Comparison of ENCODE assay signal across 18 cellular contexts in genomic region chr4:91936301-91936700, GRCh38.
DNase-seq lines count a peak whose midpoint lies in the region; ATAC-seq and TF ChIP-seq lines count a peak whose summit lies in the region.
"Had no signal": no experiment of that assay in that cellular context is flagged by ENCODE, and none has a peak within 500 bp of the region (broad histone marks: within the 10 kb centered on the region; RNA-seq: fewer than 3 reads in every experiment).

No MANE protein-coding gene starts in this region.

- no peaks in the 10 kb centered on the region for H3K27me3 Mint-ChIP-seq in natural killer cell (ENCODE audit: low read depth in 2 of 2)
- H3K27me3 Mint-ChIP-seq: activated CD4-positive, alpha-beta T cell treated with anti-CD3 and anti-CD28 coated beads for 36 hours; activated naive CD8-positive, alpha-beta T cell; T-helper 17 cell had no signal

- CTCF ChIA-PET in A673 (lab: Charles Lee), result no interaction called here

- peaks cover 7% of the 10 kb centered on the region for H3K36me3 Mint-ChIP-seq in natural killer cell
- H3K36me3 Mint-ChIP-seq: activated naive CD8-positive, alpha-beta T cell had no signal

- H3K36me3 ChIP-seq in A673 (ENCODE audit: insufficient read depth, low read length, poor library complexity, severe bottlenecking) (no peaks in the 10 kb centered on the region), HUES6 (ENCODE audit: control insufficient read depth, insufficient read depth, low read length) (no peaks in the 10 kb centered on the region), vagina (no peaks in the 10 kb centered on the region), upper lobe of right lung (no peaks in the 10 kb centered on the region)

- no peak overlapping the region for H3K27ac ChIP-seq in A673 (ENCODE audit: low read depth, low read length, poor library complexity, severe bottlenecking)
- H3K27ac ChIP-seq in HUES6 (ENCODE audit: low read depth, low read length), result no peak overlapping the region
- no peak overlapping the region for H3K27ac ChIP-seq in vagina
- H3K27ac ChIP-seq in upper lobe of right lung, result no peak overlapping the region
- H3K27ac ChIP-seq: HL-60 had no signal

- TF ChIP-seq POLR2A in vagina (IDR thresholded peaks at IDR 0.05), result no peak

- H3K9me3 ChIP-seq in A673 (ENCODE audit: low read depth, low read length, poor library complexity, severe bottlenecking), result no peaks in the 10 kb centered on the region
- no peaks in the 10 kb centered on the region; the same call in 1 of the 2 replicates for H3K9me3 ChIP-seq in HUES6 (ENCODE audit: control insufficient read depth, insufficient read depth, low read depth, low read length)
- no peaks in the 10 kb centered on the region for H3K9me3 ChIP-seq in vagina
- H3K9me3 ChIP-seq in upper lobe of right lung, result no peaks in the 10 kb centered on the region

- TF ChIP-seq CTCF in A673 (conservative IDR thresholded peaks at IDR 0.05; ENCODE audit: low read depth, low read length), result no peak
- TF ChIP-seq CTCF in fibroblast of the aortic adventitia (IDR thresholded peaks at IDR 0.05; ENCODE audit: insufficient read depth, low read length), result no peak
- TF ChIP-seq CTCF in natural killer cell (IDR thresholded peaks at IDR 0.05), result no peak
- no peak for TF ChIP-seq CTCF in vagina (IDR thresholded peaks at IDR 0.05)
- no peak for TF ChIP-seq CTCF in upper lobe of right lung (IDR thresholded peaks at IDR 0.05)

- H3K4me1 ChIP-seq in A673 (ENCODE audit: insufficient read depth, low read length, poor library complexity, severe bottlenecking) (no peaks in the 10 kb centered on the region), HUES6 (ENCODE audit: control insufficient read depth, insufficient read depth, low read length) (peaks cover 21% of the 10 kb centered on the region; the same call in 1 of the 2 replicates), vagina (no peaks in the 10 kb centered on the region), upper lobe of right lung (no peaks in the 10 kb centered on the region)

- no peaks in the 10 kb centered on the region for H3K4me1 Mint-ChIP-seq in natural killer cell
- H3K4me1 Mint-ChIP-seq: activated CD4-positive, alpha-beta T cell treated with anti-CD3 and anti-CD28 coated beads for 36 hours; T-helper 17 cell had no signal

- POLR2A ChIA-PET in A673 (lab: Charles Lee; ENCODE audit: low non-redundant PET), result no interaction called here

- H3K27me3 ChIP-seq in A673 (replicated peaks; ENCODE audit: insufficient read depth, low read depth, low read length, poor library complexity), result no peaks in the 10 kb centered on the region
- H3K27me3 ChIP-seq in HUES6 (ENCODE audit: control insufficient read depth, insufficient read depth, low read length), result no peaks in the 10 kb centered on the region
- H3K27me3 ChIP-seq in vagina, result no peaks in the 10 kb centered on the region
- no peaks in the 10 kb centered on the region for H3K27me3 ChIP-seq in upper lobe of right lung

- peak overlapping the region; percentile 26 for H3K9ac ChIP-seq in HUES6 (ENCODE audit: low read length)

- BruUV-seq in A673 (replicated peaks; lab: Mats Ljungman, UMichigan), result no TSS peak

- ATAC-seq in natural killer cell, result no peak
- no peak for ATAC-seq in upper lobe of right lung
- ATAC-seq: activated CD4-positive, alpha-beta T cell treated with anti-CD3 and anti-CD28 coated beads for 36 hours; T-helper 17 cell had no signal

- H3K9me3 Mint-ChIP-seq in natural killer cell, result peaks cover 8 to 21% of the 10 kb centered on the region in 2 donors

- no peak overlapping the region for H3K4me3 ChIP-seq in A673 (ENCODE audit: low read depth, low read length, poor library complexity, severe bottlenecking)
- peak overlapping the region; percentile 37; the same call in 1 of the 2 replicates for H3K4me3 ChIP-seq in HUES6 (ENCODE audit: low read depth, low read length)
- no peak overlapping the region for H3K4me3 ChIP-seq in fibroblast of the aortic adventitia (ENCODE audit: low read depth, low read length)
- H3K4me3 ChIP-seq in vagina, result no peak overlapping the region
- no peak overlapping the region for H3K4me3 ChIP-seq in upper lobe of right lung
- H3K4me3 ChIP-seq: smooth muscle cell had no signal

- intact Hi-C loops in A673 (cut with micrococcal nuclease; ENCODE audit: unreplicated experiment), result no loop called here
- intact Hi-C loops in natural killer cell (cut with micrococcal nuclease), result no loop called here
- intact Hi-C loops in vagina (cut with DNase I), result no loop called here
- intact Hi-C loops in upper lobe of right lung (cut with DNase I), result no loop called here

- H3K27ac Mint-ChIP-seq in natural killer cell, result no peak overlapping the region
- H3K27ac Mint-ChIP-seq: activated CD4-positive, alpha-beta T cell treated with anti-CD3 and anti-CD28 coated beads for 36 hours; activated naive CD8-positive, alpha-beta T cell; T-helper 17 cell had no signal

- peak; percentile 3 for DNase-seq in A673 (ENCODE audit: low spot score)
- peak; percentile 21 for DNase-seq in NCI-H748 treated with DMSO at 0.1 percent for 48 hours (lab: John Stamatoyannopoulos, UW)
- DNase-seq in fibroblast of the aortic adventitia (ENCODE audit: low read depth), result peak; percentile 58
- DNase-seq in natural killer cell, result no peak
- DNase-seq in AG20443 (ENCODE audit: low spot score), result no peak
- DNase-seq in vagina (ENCODE audit: extremely low spot score in 2 of 2), result no peak
- DNase-seq in upper lobe of right lung, result no peak
- DNase-seq: activated CD4-positive, alpha-beta T cell treated with anti-CD3 and anti-CD28 coated beads for 36 hours; activated T-cell treated with anti-CD3 and anti-CD28 coated beads for 4 hours; AML-193; DND-41; erythroblast; nucleus accumbens; T-helper 17 cell had no signal

- no peak overlapping the region for H3K4me3 Mint-ChIP-seq in natural killer cell
- H3K4me3 Mint-ChIP-seq: activated CD4-positive, alpha-beta T cell treated with anti-CD3 and anti-CD28 coated beads for 36 hours; activated naive CD8-positive, alpha-beta T cell; T-helper 17 cell had no signal

Comparison
In these comparisons a context has a peak if more than half of its experiments do, and no peak if none do; other contexts are left out.
1. DNase-seq: peak in A673 (single experiment), NCI-H748 treated with DMSO at 0.1 percent for 48 hours (single experiment) and fibroblast of the aortic adventitia (single experiment); none in natural killer cell (single experiment), AG20443 (single experiment), vagina (0 of 2) and upper lobe of right lung (single experiment).